In the genomic region with DNA sequence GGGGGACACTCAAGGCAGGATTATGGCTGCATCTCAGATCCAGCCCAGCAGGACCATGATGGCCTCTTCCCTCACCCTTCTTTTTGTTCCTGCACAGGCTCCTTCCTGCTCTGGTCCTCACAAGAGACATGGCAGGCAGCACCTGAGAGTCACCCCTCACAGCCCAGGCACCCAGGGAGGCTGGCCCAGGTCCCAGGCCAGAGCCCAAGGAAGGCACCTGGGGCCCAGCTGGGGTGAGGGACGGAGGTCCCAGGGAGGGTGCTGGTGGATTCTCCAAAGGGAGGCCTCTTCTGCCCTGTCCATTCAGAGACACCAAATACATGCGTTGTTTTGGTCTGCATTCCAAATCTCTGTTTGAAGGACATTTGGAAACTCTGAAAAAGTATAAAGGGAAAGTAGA, we compare ENCODE assay signal across 18 cellular contexts.
"Had no signal": no experiment of that assay in that cellular context is flagged by ENCODE, and none has a peak within 500 bp of the region (broad histone marks: within the 10 kb centered on the region; RNA-seq: fewer than 3 reads in every experiment).

No MANE protein-coding gene starts in this region.

- H3K9me3 ChIP-seq: colonic mucosa, esophagus muscularis mucosa, prostate gland, SJSA1, testis, upper lobe of left lung had no signal

- H3K4me3 ChIP-seq: colonic mucosa, esophagus muscularis mucosa, lung, prostate gland, SJSA1, testis, upper lobe of left lung had no signal

- H3K27me3 ChIP-seq: colonic mucosa, esophagus muscularis mucosa, SJSA1, testis, upper lobe of left lung had no signal

- ATAC-seq: activated naive CD4-positive, alpha-beta T cell treated with anti-CD3 and anti-CD28 coated beads, Interleukin-2, amount 50 U/mL, for 72 hours; naive thymus-derived CD8-positive, alpha-beta T cell; stimulated activated naive CD8-positive, alpha-beta T cell treated with anti-CD3 and anti-CD28 coated beads, Interleukin-15, amount 100 ng/mL, for 72 hours had no signal

- DNase-seq: activated CD4-positive, alpha-beta T cell treated with anti-CD3 and anti-CD28 coated beads, Interleukin-2, amount 10 ng/mL, durations not matched to agents 7 days and 5 days; activated CD8-positive, alpha-beta memory T cell treated with anti-CD3 and anti-CD28 coated beads for 24 hours; activated T-cell treated with anti-CD3 and anti-CD28 coated beads for 4 hours; caudate nucleus; colonic mucosa; effector CD4-positive, alpha-beta T cell; hypothalamus; kidney glomerular epithelial cell; nucleus accumbens; stimulated activated naive CD8-positive, alpha-beta T cell treated with anti-CD3 and anti-CD28 coated beads, Interleukin-15, amount 100 ng/mL, for 72 hours; testis had no signal

- H3K27ac ChIP-seq: colonic mucosa, esophagus muscularis mucosa, prostate gland, SJSA1, testis, upper lobe of left lung had no signal

- H3K36me3 ChIP-seq: colonic mucosa, esophagus muscularis mucosa, prostate gland, SJSA1, upper lobe of left lung had no signal

- H3K4me1 ChIP-seq: colonic mucosa, esophagus muscularis mucosa, prostate gland, SJSA1 had no signal
